8 cellular contexts compared by ENCODE assay signal in the genomic region with DNA sequence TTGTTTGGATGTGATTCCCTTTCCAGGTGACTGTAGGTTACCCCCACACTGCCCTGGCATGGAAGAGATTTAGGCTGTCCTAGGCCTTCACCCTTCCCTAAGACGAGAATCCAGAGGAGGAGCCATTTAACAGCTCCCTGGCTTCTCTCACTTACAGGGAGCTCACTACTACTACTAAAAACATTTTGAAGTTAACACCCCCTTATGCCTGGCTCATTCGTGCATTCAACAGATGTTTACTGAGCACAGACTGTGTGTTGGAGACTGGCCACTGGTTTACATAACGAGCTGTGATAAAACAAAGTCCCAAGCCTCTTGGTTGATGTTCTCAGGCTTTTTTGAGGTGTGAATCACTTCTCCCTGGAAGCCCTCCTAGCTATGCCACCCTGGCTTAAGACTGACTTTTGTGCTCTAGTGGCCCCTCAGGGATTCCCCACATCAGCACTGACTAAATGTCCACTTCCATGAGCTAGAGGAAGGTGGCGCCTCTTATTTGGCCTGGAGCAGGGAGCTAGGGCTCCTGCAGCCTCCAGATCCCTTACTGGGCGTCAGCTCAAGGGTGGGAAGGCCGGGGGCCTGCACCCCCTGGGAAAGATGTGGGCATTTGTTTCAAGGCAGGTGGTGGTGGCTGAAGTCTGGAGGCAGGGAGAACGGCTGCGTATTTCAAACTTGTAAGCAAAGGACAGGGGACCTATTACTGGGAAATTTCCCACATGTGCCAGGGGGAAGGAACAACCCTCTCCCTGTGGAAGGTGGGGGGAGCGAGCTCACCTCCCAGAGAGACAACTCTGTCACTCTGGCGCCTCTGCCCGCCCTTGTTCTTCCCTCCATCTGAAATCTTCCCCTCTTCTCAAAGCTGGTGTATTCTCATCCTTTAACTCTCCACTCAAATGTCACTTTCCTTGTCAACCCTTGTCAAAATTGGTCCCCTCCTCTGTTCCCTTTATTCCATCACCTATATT. TPM values are rescaled to one million over a fixed set of nuclear protein-coding genes. Genes with fewer than 3 reads are reported as not detected.
A peak's percentile ranks its signal among the peaks of the same experiment; 100 is the strongest.
DNase-seq lines count a peak whose midpoint lies in the region; ATAC-seq and TF ChIP-seq lines count a peak whose summit lies in the region.

No MANE protein-coding gene starts in this region.

- intact Hi-C loops in posterior vena cava (cut with DNase I) = loop anchor here in 1 of 2 donors (2.0 kb wide), 1 partner anchor 13 kb away; no protein-coding TSS in a partner anchor

- peak overlapping the region; percentile 63 for H3K4me3 Mint-ChIP-seq in glutamatergic neuron (ENCODE audit: unreplicated experiment)

- peaks cover 24% of the 10 kb centered on the region for H3K4me1 Mint-ChIP-seq in glutamatergic neuron (ENCODE audit: low read depth, unreplicated experiment)

- ATAC-seq in HG02763 (IDR thresholded peaks at IDR 0.05; ENCODE audit: unreplicated experiment) = no peak

- peaks cover 2% of the 10 kb centered on the region for H3K27me3 Mint-ChIP-seq in glutamatergic neuron (ENCODE audit: unreplicated experiment)

- peak overlapping the region; percentile 78 for H3K27ac Mint-ChIP-seq in glutamatergic neuron (ENCODE audit: unreplicated experiment)

- TF ChIP-seq CTCF in GM20000 (IDR thresholded peaks at IDR 0.05; ENCODE audit: extremely low read depth, missing control alignments) (peak; percentile 36), glutamatergic neuron (IDR thresholded peaks at IDR 0.05; ENCODE audit: partially characterized antibody, unreplicated experiment) (no peak)

- in situ Hi-C loops in ACHN (cut with HindIII; ENCODE audit: low pct_ligation_motif_present, low pct_unique_long_range_greater_than_20kb, low sequenced_read_pairs) = no loop called here

- DNase-seq in ACHN (peak; percentile 78), GM20000 (ENCODE audit: low spot score) (no peak), UCSD-AML1 (lab: John Stamatoyannopoulos, UW; ENCODE audit: unreplicated experiment) (peak; percentile 45), glutamatergic neuron (peak; percentile 43), posterior vena cava (ENCODE audit: low spot score) (peak; percentile 85), activated gamma-delta T cell treated with Interleukin-2 at 50 U/mL for 16 hours (no peak), GOT3 (lab: John Stamatoyannopoulos, UW) (no peak)

- H3K36me3 Mint-ChIP-seq in glutamatergic neuron (ENCODE audit: unreplicated experiment) = no peaks in the 10 kb centered on the region

- peaks cover 8% of the 10 kb centered on the region for H3K9me3 Mint-ChIP-seq in glutamatergic neuron (ENCODE audit: unreplicated experiment)

RNA-seq across cellular contexts. Expression of a gene that starts 19.4 kb away (rescaled TPM):
- total RNA-seq in glutamatergic neuron (ENCODE audit: unreplicated experiment) (18,218 TPM), posterior vena cava (1,000 to 10,000 TPM; 9,235 to 9,828 TPM)

RNA-seq across cellular contexts. Expression of a gene that starts 45.4 kb away (rescaled TPM):
- 80.0 TPM for total RNA-seq in glutamatergic neuron (ENCODE audit: unreplicated experiment)
- total RNA-seq in posterior vena cava = 10 to 100 TPM; 66.3 to 74.3 TPM

RNA-seq across cellular contexts. Expression of a gene that starts 56.9 kb away (rescaled TPM):
- total RNA-seq in glutamatergic neuron (ENCODE audit: unreplicated experiment) (107 TPM), posterior vena cava (1,000 to 10,000 TPM in 1 of 2 donors, 100 to 1,000 TPM in 1; 742 to 1,004 TPM)

Comparison
In these comparisons a context has a peak if more than half of its experiments do, and no peak if none do; other contexts are left out.
1. DNase-seq: peak in ACHN (single experiment), UCSD-AML1 (single experiment), glutamatergic neuron (single experiment) and posterior vena cava (single experiment); none in GM20000 (single experiment), activated gamma-delta T cell treated with Interleukin-2 at 50 U/mL for 16 hours (single experiment) and GOT3 (single experiment).